1 cellular context compared by ENCODE assay signal in genomic region chrX:131073607-131074006, GRCh38.
TF ChIP-seq lines count a peak whose summit lies in the region.

No MANE protein-coding gene starts in this region.

TF ChIP-seq in WTC11, 78 proteins besides CTCF, POLR2A, EP300 and RAD21:
- TF ChIP-seq ZBTB43 (CRISPR knock-in tag; IDR thresholded peaks at IDR 0.05): no peak
- TF ChIP-seq ZNF396 (CRISPR knock-in tag; IDR thresholded peaks at IDR 0.05; ENCODE audit: borderline replicate concordance): no peak
- no peak for TF ChIP-seq JAZF1 (CRISPR knock-in tag; IDR thresholded peaks at IDR 0.05)
- no peak for TF ChIP-seq ZNF416 (CRISPR knock-in tag; IDR thresholded peaks at IDR 0.05)
- no peak for TF ChIP-seq ESRRA (CRISPR knock-in tag; IDR thresholded peaks at IDR 0.05; ENCODE audit: borderline replicate concordance)
- no peak for TF ChIP-seq ZNF138 (CRISPR knock-in tag; conservative IDR thresholded peaks at IDR 0.05)
- TF ChIP-seq ATF3 (CRISPR knock-in tag; conservative IDR thresholded peaks at IDR 0.05): no peak
- no peak for TF ChIP-seq ZSCAN18 (CRISPR knock-in tag; IDR thresholded peaks at IDR 0.05)
- no peak for TF ChIP-seq IRF2 (CRISPR knock-in tag; IDR thresholded peaks at IDR 0.05; ENCODE audit: borderline replicate concordance, low read depth)
- TF ChIP-seq GRHL2 (CRISPR knock-in tag; IDR thresholded peaks at IDR 0.05; ENCODE audit: insufficient replicate concordance, severe bottlenecking): no peak
- TF ChIP-seq AFF4 (CRISPR knock-in tag; IDR thresholded peaks at IDR 0.05; ENCODE audit: borderline replicate concordance): no peak
- TF ChIP-seq AR (CRISPR knock-in tag; IDR thresholded peaks at IDR 0.05): no peak
